1 cellular context compared by ENCODE assay signal in genomic region chr1:42681771-42682483, GRCh38.
TF ChIP-seq lines count a peak whose summit lies in the region.

Gene YBX1 (plus strand): TSS chr1:42682418. CDS start chr1:42682566, 148 bp downstream.

TF ChIP-seq in K562, 482 proteins besides CTCF, POLR2A, EP300 and RAD21 (continued from another document and continues in another):
- TF ChIP-seq RERE (CRISPR knock-in tag; IDR thresholded peaks at IDR 0.05; ENCODE audit: borderline replicate concordance) = no peak
- no peak for TF ChIP-seq HMG20A (CRISPR knock-in tag; conservative IDR thresholded peaks at IDR 0.05)
- TF ChIP-seq ZNF639 (CRISPR knock-in tag; conservative IDR thresholded peaks at IDR 0.05 in 1 of 2, IDR thresholded peaks at IDR 0.05 in 1 of 2) = no peak
- TF ChIP-seq ZNF561 (CRISPR knock-in tag; conservative IDR thresholded peaks at IDR 0.05) = no peak; the same call in 1 of the 2 replicates
- 0 out of 2 replicates have a peak, but pooled peaks have one; percentile 24 for TF ChIP-seq TAL1 (IDR thresholded peaks at IDR 0.05)
- TF ChIP-seq SMAD1 (IDR thresholded peaks at IDR 0.05; ENCODE audit: low read depth, low read length, partially characterized antibody) = no peak
- peak; percentile 91 for TF ChIP-seq POLR2B (IDR thresholded peaks at IDR 0.05; ENCODE audit: low read depth, partially characterized antibody)
- peak; percentile 86; the same call in 1 of the 2 replicates for TF ChIP-seq XRCC5 (IDR thresholded peaks at IDR 0.05; ENCODE audit: low read depth, low read length)
- peak; percentile 86 for TF ChIP-seq SAP30 (IDR thresholded peaks at IDR 0.05; ENCODE audit: borderline replicate concordance, insufficient read depth, low read depth, low read length, poor library complexity, severe bottlenecking)
- TF ChIP-seq GABPB1 (CRISPR knock-in tag; IDR thresholded peaks at IDR 0.05) = peak; percentile 89
- no peak for TF ChIP-seq DDX20 (tag; IDR thresholded peaks at IDR 0.05; ENCODE audit: low read depth)
- TF ChIP-seq FOXJ2 (tag; IDR thresholded peaks at IDR 0.05) = no peak
- TF ChIP-seq BMI1 (IDR thresholded peaks at IDR 0.05; ENCODE audit: low read length) = no peak
- TF ChIP-seq NFXL1 (CRISPR knock-in tag; IDR thresholded peaks at IDR 0.05) = no peak
- TF ChIP-seq SNAPC5 (CRISPR knock-in tag; IDR thresholded peaks at IDR 0.05) = no peak
- peak; percentile 76 for TF ChIP-seq ZFX (CRISPR knock-in tag; IDR thresholded peaks at IDR 0.05)
- TF ChIP-seq PHB (CRISPR knock-in tag; IDR thresholded peaks at IDR 0.05) = no peak
- no peak for TF ChIP-seq ZNF124 (CRISPR knock-in tag; IDR thresholded peaks at IDR 0.05)
- TF ChIP-seq MGA (IDR thresholded peaks at IDR 0.05) = peak; percentile 87
- no peak for TF ChIP-seq KHSRP (IDR thresholded peaks at IDR 0.05)
- TF ChIP-seq ZBTB12 (CRISPR knock-in tag; IDR thresholded peaks at IDR 0.05) = no peak
- TF ChIP-seq NCOA4 (IDR thresholded peaks at IDR 0.05; ENCODE audit: partially characterized antibody) = no peak
- 0 out of 2 replicates have a peak, but pooled peaks have one; percentile 22 for TF ChIP-seq HES1 (IDR thresholded peaks at IDR 0.05; ENCODE audit: low read depth)
